Comparison of ENCODE assay signal across 1 cellular context in genomic region chr2:75090770-75091515, GRCh38.
TF ChIP-seq lines count a peak whose summit lies in the region.

No MANE protein-coding gene starts in this region.

TF ChIP-seq in K562, 482 proteins besides CTCF, POLR2A, EP300 and RAD21 (continued from another document):
- TF ChIP-seq BCLAF1 (IDR thresholded peaks at IDR 0.05; ENCODE audit: borderline replicate concordance in 1 of 2, control insufficient read depth in 1 of 2, low read depth in 2 of 2, low read length in 1 of 2) (no peak), NFIC (IDR thresholded peaks at IDR 0.05) (peak; percentile 37; the same call in 1 of the 2 replicates), DPF2 (IDR thresholded peaks at IDR 0.05) (peak; percentile 73), RCOR1 (IDR thresholded peaks at IDR 0.05; ENCODE audit: borderline replicate concordance in 1 of 2, low read depth in 2 of 2, low read length in 2 of 2) (no peak), ZNF740 (CRISPR knock-in tag; IDR thresholded peaks at IDR 0.05) (no peak), ZNF740 (tag; IDR thresholded peaks at IDR 0.05) (no peak), SMARCA4 (IDR thresholded peaks at IDR 0.05) (peak; percentile 51; the same call in 1 of the 2 replicates), POLR2AphosphoS5 (IDR thresholded peaks at IDR 0.05; ENCODE audit: control insufficient read depth, insufficient read depth, low read depth, low read length) (peak; percentile 61; the same call in 1 of the 2 replicates), CREBBP (IDR thresholded peaks at IDR 0.05; ENCODE audit: low read depth, low read length) (no peak), TEAD4 (IDR thresholded peaks at IDR 0.05; ENCODE audit: low read length) (peak; percentile 79), TEAD4 (CRISPR knock-in tag; IDR thresholded peaks at IDR 0.05; ENCODE audit: borderline replicate concordance) (no peak), RBFOX2 (IDR thresholded peaks at IDR 0.05; ENCODE audit: low read depth, low read length) (no peak), TCF3 (CRISPR knock-in tag; IDR thresholded peaks at IDR 0.05) (peak; percentile 62), TRIM24 (IDR thresholded peaks at IDR 0.05) (peak in 1 of 2 experiments; percentile 19; a peak in 1 of 4 replicates), CBFA2T2 (conservative IDR thresholded peaks at IDR 0.05) (peak; percentile 70), CBFA2T3 (IDR thresholded peaks at IDR 0.05) (peak; percentile 83), PRMT5 (CRISPR knock-in tag; IDR thresholded peaks at IDR 0.05) (no peak), SMARCE1 (IDR thresholded peaks at IDR 0.05) (peak; percentile 67; the same call in 1 of the 2 replicates)
- TF ChIP-seq, protein P1, sequence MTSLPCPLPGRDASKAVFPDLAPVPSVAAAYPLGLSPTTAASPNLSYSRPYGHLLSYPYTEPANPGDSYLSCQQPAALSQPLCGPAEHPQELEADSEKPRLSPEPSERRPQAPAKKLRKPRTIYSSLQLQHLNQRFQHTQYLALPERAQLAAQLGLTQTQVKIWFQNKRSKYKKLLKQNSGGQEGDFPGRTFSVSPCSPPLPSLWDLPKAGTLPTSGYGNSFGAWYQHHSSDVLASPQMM (CRISPR knock-in tag; IDR thresholded peaks at IDR 0.05): no peak
